In the genomic region with DNA sequence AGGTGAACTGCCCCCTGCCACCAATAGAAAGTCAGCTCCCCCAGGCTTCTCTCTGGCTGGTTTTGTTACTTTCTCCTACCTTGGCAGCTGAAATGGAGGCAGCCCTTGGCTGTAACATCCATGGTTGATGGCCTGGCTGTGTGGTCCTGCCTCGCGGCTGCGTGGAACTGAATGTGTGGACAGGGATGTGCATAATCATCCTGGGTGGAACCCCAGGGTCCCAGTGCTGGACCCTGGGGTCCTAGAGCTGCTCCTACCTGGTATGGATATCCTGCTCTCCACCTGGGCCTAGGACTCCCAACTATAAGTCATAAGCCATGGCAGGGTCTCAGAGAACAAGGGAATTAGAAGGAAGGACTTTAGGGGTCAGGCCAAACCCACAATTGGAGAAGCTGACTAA, we compare ENCODE assay signal across 10 cellular contexts.
A peak's percentile ranks its signal among the peaks of the same experiment; 100 is the strongest.
DNase-seq lines count a peak whose midpoint lies in the region; ATAC-seq, FAIRE-seq and TF ChIP-seq lines count a peak whose summit lies in the region.
"Had no signal": no experiment of that assay in that cellular context is flagged by ENCODE, and none has a peak within 500 bp of the region (broad histone marks: within the 10 kb centered on the region; RNA-seq: fewer than 3 reads in every experiment).

No MANE protein-coding gene starts in this region.

- no peak for TF ChIP-seq RAD21 in GM12878 (IDR thresholded peaks at IDR 0.05; ENCODE audit: insufficient read depth, low read depth, low read length)

- in situ Hi-C loops in GM12878 (cut with MboI), result no loop called here

- RAD21 ChIA-PET in GM12878 (lab: Charles Lee; ENCODE audit: unreplicated experiment), result interaction anchor here (1.2 to 13.0 kb wide), 10 partner anchors 147 to 619 kb away, joined by 3 to 420 read pairs (median 8); no protein-coding TSS in a partner anchor

- H4K20me1 ChIP-seq in GM12878 (ENCODE audit: control insufficient read depth, insufficient read depth), result no peaks in the 10 kb centered on the region

- H3K27ac Mint-ChIP-seq in activated CD8-positive, alpha-beta memory T cell treated with anti-CD3 and anti-CD28 coated beads, Interleukin-2, amount 10 ng/mL, durations not matched to agents 7 days and 5 days, result peak overlapping the region; percentile 52
- H3K27ac Mint-ChIP-seq: H9 had no signal

- WGBS in GM12878 (ENCODE audit: insufficient coverage, insufficient replicate concordance, low lambda C conversion rate, missing lambda C conversion rate), result 100% methylated on average over 3 of the region's 3 CpGs
- 93 to 100% (median 98%) methylated on average over 3 of the region's 3 CpGs for WGBS in spleen, 5 donors

- H3K9ac ChIP-seq in GM12878 (ENCODE audit: control insufficient read depth, insufficient read depth, low read length), result no peak overlapping the region

- no peaks in the 10 kb centered on the region for H3K9me3 Mint-ChIP-seq in activated CD8-positive, alpha-beta memory T cell treated with anti-CD3 and anti-CD28 coated beads, Interleukin-2, amount 10 ng/mL, durations not matched to agents 7 days and 5 days (ENCODE audit: low read depth)

- H3K27me3 ChIP-seq in HL-60 (ENCODE audit: insufficient read depth, poor library complexity, severe bottlenecking) (no peaks in the 10 kb centered on the region), GM12878 (replicated peaks in 1 of 2; ENCODE audit: control insufficient read depth in 2 of 2, insufficient read depth in 2 of 2, low read length in 1 of 2) (no peaks in the 10 kb centered on the region; a peak in 1 of 4 replicates), spleen (replicated peaks in 1 of 7) (no peaks in the 10 kb centered on the region)
- H3K27me3 ChIP-seq: ovary had no signal

- H3K4me1 ChIP-seq in GM12878 (ENCODE audit: control insufficient read depth, insufficient read depth, low read length), result peaks cover 13% of the 10 kb centered on the region
- H3K4me1 ChIP-seq in spleen, result peaks cover 0 to 35% (median 15%) of the 10 kb centered on the region in 6 donors

- no peak for ATAC-seq in activated CD8-positive, alpha-beta memory T cell treated with anti-CD3 and anti-CD28 coated beads, Interleukin-2, amount 10 ng/mL, durations not matched to agents 7 days and 5 days
- ATAC-seq in GM12878, result no peak

- TF ChIP-seq POLR2A in GM12878 (IDR thresholded peaks at IDR 0.05; ENCODE audit: low read depth, low read length) (no peak), spleen (IDR thresholded peaks at IDR 0.05) (no peak)

- H3K36me3 Mint-ChIP-seq in activated CD8-positive, alpha-beta memory T cell treated with anti-CD3 and anti-CD28 coated beads, Interleukin-2, amount 10 ng/mL, durations not matched to agents 7 days and 5 days, result no peaks in the 10 kb centered on the region

- H3K79me2 ChIP-seq in GM12878 (ENCODE audit: control insufficient read depth, insufficient read depth, low read length), result no peaks in the 10 kb centered on the region

- peaks cover 7% of the 10 kb centered on the region for H3K27me3 Mint-ChIP-seq in activated CD8-positive, alpha-beta memory T cell treated with anti-CD3 and anti-CD28 coated beads, Interleukin-2, amount 10 ng/mL, durations not matched to agents 7 days and 5 days

- H3K27ac ChIP-seq in HL-60 (replicated peaks) (peak overlapping the region; percentile 46), GM12878 (ENCODE audit: control insufficient read depth, insufficient read depth) (no peak overlapping the region), spleen (peak overlapping the region in 6 of 8 donors; percentile 9 to 73 (median 38))
- H3K27ac ChIP-seq: ovary had no signal

- FAIRE-seq in GM12878 (lab: Jason Lieb, UNC), result no peak

- H2AFZ ChIP-seq in GM12878 (ENCODE audit: control insufficient read depth, low read depth, low read length), result peak overlapping the region; percentile 92

- SMC1A ChIA-PET in GM12878 (lab: Charles Lee; ENCODE audit: uncharacterized antibody, unreplicated experiment), result interaction anchor here (0.5 to 13.9 kb wide), 20 partner anchors 11 to 1596 kb away, joined by 3 to 379 read pairs (median 4); no protein-coding TSS in a partner anchor

- peak; percentile 40 for DNase-seq in activated CD8-positive, alpha-beta memory T cell treated with anti-CD3 and anti-CD28 coated beads, Interleukin-2, amount 10 ng/mL, durations not matched to agents 7 days and 5 days
- DNase-seq in activated CD8-positive, alpha-beta memory T cell treated with anti-CD3 and anti-CD28 coated beads for 24 hours, result no peak
- DNase-seq in HL-60 (ENCODE audit: low read depth in 1 of 2, low spot score in 1 of 2), result no peak
- DNase-seq in GM12878 (ENCODE audit: low read depth, low spot score), result no peak
- no peak for DNase-seq in spleen
- no peak for DNase-seq in AG20443 (ENCODE audit: low spot score)
- no peak for DNase-seq in GM03348 (ENCODE audit: low spot score)
- DNase-seq in HUDEP-2 (lab: John Stamatoyannopoulos, UW; ENCODE audit: unreplicated experiment in 76 of 76), result no peak

- H3K4me1 Mint-ChIP-seq in activated CD8-positive, alpha-beta memory T cell treated with anti-CD3 and anti-CD28 coated beads, Interleukin-2, amount 10 ng/mL, durations not matched to agents 7 days and 5 days, result peaks cover 14% of the 10 kb centered on the region
- H3K4me1 Mint-ChIP-seq: H9 had no signal

- POLR2A ChIA-PET in GM12878 (lab: Charles Lee), result interaction anchor here (0.5 to 0.9 kb wide), 2 partner anchors 549 to 811 kb away, joined by 4 read pairs; no protein-coding TSS in a partner anchor

- CTCF ChIA-PET in activated CD8-positive, alpha-beta memory T cell treated with anti-CD3 and anti-CD28 coated beads, Interleukin-2, amount 10 ng/mL, durations not matched to agents 7 days and 5 days (lab: Charles Lee), result interaction anchor here (0.6 to 15.0 kb wide), 18 partner anchors 11 to 1396 kb away, joined by 3 to 397 read pairs (median 6); no protein-coding TSS in a partner anchor
- CTCF ChIA-PET in GM12878 (lab: Yijun Ruan, JAX), result interaction anchor here (0.6 to 16.4 kb wide), 14 partner anchors 9 to 809 kb away, joined by 3 to 724 read pairs (median 34); no protein-coding TSS in a partner anchor

- H3K4me3 Mint-ChIP-seq in activated CD8-positive, alpha-beta memory T cell treated with anti-CD3 and anti-CD28 coated beads, Interleukin-2, amount 10 ng/mL, durations not matched to agents 7 days and 5 days, result no peak overlapping the region

- H3K4me3 ChIP-seq in HL-60 (replicated peaks; ENCODE audit: insufficient read depth, low read length), result no peak overlapping the region
- H3K4me3 ChIP-seq in GM12878, result no peak overlapping the region
- no peak overlapping the region for H3K4me3 ChIP-seq in spleen
- H3K4me3 ChIP-seq: ovary had no signal

- no peak for TF ChIP-seq EP300 in GM12878 (IDR thresholded peaks at IDR 0.05; ENCODE audit: borderline replicate concordance in 1 of 2, control insufficient read depth in 1 of 2, low read depth in 2 of 2, low read length in 2 of 2)

- BruUV-seq in GM12878 (replicated peaks; lab: Mats Ljungman, UMichigan), result no TSS peak

- no peak for TF ChIP-seq CTCF in HL-60 (IDR thresholded peaks at IDR 0.05; ENCODE audit: insufficient read depth, low read length)
- TF ChIP-seq CTCF in GM12878 (IDR thresholded peaks at IDR 0.05 in 2 of 3, conservative IDR thresholded peaks at IDR 0.05 in 1 of 3; ENCODE audit: control insufficient read depth in 2 of 3, extremely low read depth in 1 of 3, insufficient read depth in 1 of 3, low read depth in 3 of 3, low read length in 3 of 3), result no peak
- TF ChIP-seq CTCF in spleen (IDR thresholded peaks at IDR 0.05 in 8 of 11, conservative IDR thresholded peaks at IDR 0.05 in 3 of 11), result no peak

- no peak overlapping the region for H3K4me2 ChIP-seq in GM12878 (ENCODE audit: control insufficient read depth, insufficient read depth)

- H3K36me3 ChIP-seq in GM12878 (ENCODE audit: control insufficient read depth in 2 of 2, insufficient read depth in 2 of 2, low read length in 1 of 2), result no peaks in the 10 kb centered on the region
- H3K36me3 ChIP-seq in spleen, result no peaks in the 10 kb centered on the region
- H3K36me3 ChIP-seq: ovary had no signal

- intact Hi-C loops in GM12878 (cut with micrococcal nuclease; ENCODE audit: unreplicated experiment) (loop anchor here (1.0 to 10.0 kb wide), 6 partner anchors 149 to 1011 kb away; no protein-coding TSS in a partner anchor), spleen (cut with DNase I; ENCODE audit: low total_unique reads) (loop anchor here (2.0 to 5.0 kb wide), 2 partner anchors 457 to 619 kb away; no protein-coding TSS in a partner anchor)

- H3K9me3 ChIP-seq in GM12878 (replicated peaks; ENCODE audit: control insufficient read depth, insufficient read depth, low read length), result no peaks in the 10 kb centered on the region
- no peaks in the 10 kb centered on the region for H3K9me3 ChIP-seq in spleen
- H3K9me3 ChIP-seq: ovary had no signal

TF ChIP-seq in GM12878, 131 proteins besides CTCF, POLR2A, EP300 and RAD21 (continues in another document):
- TF ChIP-seq KAT2A (conservative IDR thresholded peaks at IDR 0.05; ENCODE audit: control insufficient read depth, low read depth, low read length) (no peak), ZBED1 (IDR thresholded peaks at IDR 0.05; ENCODE audit: borderline replicate concordance) (no peak), POLR2AphosphoS2 (IDR thresholded peaks at IDR 0.05; ENCODE audit: low read depth, low read length) (no peak), SRF (IDR thresholded peaks at IDR 0.05; ENCODE audit: low read depth in 2 of 2, low read length in 2 of 2) (no peak), ASH2L (IDR thresholded peaks at IDR 0.05; ENCODE audit: borderline replicate concordance, low read depth) (no peak), CBX3 (IDR thresholded peaks at IDR 0.05; ENCODE audit: borderline replicate concordance, low read depth) (no peak), STAT1 (conservative IDR thresholded peaks at IDR 0.05) (no peak)
- TF ChIP-seq, protein P1, sequence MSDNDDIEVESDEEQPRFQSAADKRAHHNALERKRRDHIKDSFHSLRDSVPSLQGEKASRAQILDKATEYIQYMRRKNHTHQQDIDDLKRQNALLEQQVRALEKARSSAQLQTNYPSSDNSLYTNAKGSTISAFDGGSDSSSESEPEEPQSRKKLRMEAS (IDR thresholded peaks at IDR 0.05; ENCODE audit: low read depth, low read length), result no peak
- TF ChIP-seq, protein P2, sequence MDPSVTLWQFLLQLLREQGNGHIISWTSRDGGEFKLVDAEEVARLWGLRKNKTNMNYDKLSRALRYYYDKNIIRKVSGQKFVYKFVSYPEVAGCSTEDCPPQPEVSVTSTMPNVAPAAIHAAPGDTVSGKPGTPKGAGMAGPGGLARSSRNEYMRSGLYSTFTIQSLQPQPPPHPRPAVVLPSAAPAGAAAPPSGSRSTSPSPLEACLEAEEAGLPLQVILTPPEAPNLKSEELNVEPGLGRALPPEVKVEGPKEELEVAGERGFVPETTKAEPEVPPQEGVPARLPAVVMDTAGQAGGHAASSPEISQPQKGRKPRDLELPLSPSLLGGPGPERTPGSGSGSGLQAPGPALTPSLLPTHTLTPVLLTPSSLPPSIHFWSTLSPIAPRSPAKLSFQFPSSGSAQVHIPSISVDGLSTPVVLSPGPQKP (IDR thresholded peaks at IDR 0.05; ENCODE audit: low read depth, low read length), result no peak
